22 cellular contexts compared by ENCODE assay signal in the genomic region with DNA sequence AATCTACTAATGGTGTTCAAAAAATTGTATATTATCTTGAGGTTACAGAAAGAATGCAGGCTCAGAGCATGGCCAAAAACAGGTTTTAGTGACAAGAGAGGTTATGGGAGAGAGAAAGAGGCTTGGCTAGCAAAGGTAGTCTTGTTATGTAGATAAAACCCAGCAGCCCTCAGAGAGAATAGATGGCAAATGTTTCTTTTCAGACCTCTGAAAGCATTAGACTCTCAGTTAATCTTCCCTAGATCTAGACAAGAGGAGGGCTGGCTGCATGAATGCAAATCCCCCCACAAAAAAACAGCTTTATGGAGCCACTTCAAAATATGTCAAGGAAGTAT.
"Had no signal": no experiment of that assay in that cellular context is flagged by ENCODE, and none has a peak within 500 bp of the region (broad histone marks: within the 10 kb centered on the region; RNA-seq: fewer than 3 reads in every experiment).

No MANE protein-coding gene starts in this region.

- H3K9me3 ChIP-seq: body of pancreas, left ventricle myocardium inferior, pancreas, tibial artery had no signal

- H3K27me3 Mint-ChIP-seq: activated naive CD4-positive, alpha-beta T cell treated with anti-CD3 and anti-CD28 coated beads, Interleukin-2, amount 50 U/mL, for 24 hours; stimulated activated naive CD8-positive, alpha-beta T cell treated with anti-CD3 and anti-CD28 coated beads, Interleukin-15, amount 100 ng/mL, for 72 hours had no signal

- H3K27ac ChIP-seq: body of pancreas, cardiac muscle cell, foreskin keratinocyte, left ventricle myocardium inferior, pancreas, tibial artery had no signal

- H3K4me3 ChIP-seq: body of pancreas, cardiac muscle cell, left ventricle myocardium inferior, pancreas, tibial artery had no signal

- H3K36me3 ChIP-seq: cardiac muscle cell, left ventricle myocardium inferior, pancreas, tibial artery had no signal

- H3K4me3 Mint-ChIP-seq: activated CD4-positive, alpha-beta T cell treated with anti-CD3 and anti-CD28 coated beads, Interleukin-2, amount 10 ng/mL, durations not matched to agents 7 days and 5 days; activated CD8-positive, alpha-beta T cell treated with anti-CD3 and anti-CD28 coated beads, Interleukin-2, amount 10 ng/mL, durations not matched to agents 7 days and 5 days; activated naive CD4-positive, alpha-beta T cell treated with anti-CD3 and anti-CD28 coated beads, Interleukin-2, amount 50 U/mL, for 24 hours; activated T-helper 1 cell treated with anti-CD3 and anti-CD28 coated beads, Interleukin-12 subunit alpha, Interleukin-12 subunit beta, Interleukin-2, Interleukin-4 antibody, amounts not matched to agents 30 ng/mL and 10 ng/mL and 1 ng/mL, durations not matched to agents 14 hours and 24 hours and 36 hours; mesothelial cell of epicardium; natural killer cell; stimulated activated naive CD8-positive, alpha-beta T cell treated with anti-CD3 and anti-CD28 coated beads, Interleukin-15, amount 100 ng/mL, for 72 hours had no signal

- H3K27ac Mint-ChIP-seq: activated CD4-positive, alpha-beta T cell treated with anti-CD3 and anti-CD28 coated beads, Interleukin-2, amount 10 ng/mL, durations not matched to agents 7 days and 5 days; activated CD8-positive, alpha-beta T cell treated with anti-CD3 and anti-CD28 coated beads, Interleukin-2, amount 10 ng/mL, durations not matched to agents 7 days and 5 days; activated naive CD4-positive, alpha-beta T cell treated with anti-CD3 and anti-CD28 coated beads, Interleukin-2, amount 50 U/mL, for 24 hours; activated T-helper 1 cell treated with anti-CD3 and anti-CD28 coated beads, Interleukin-12 subunit alpha, Interleukin-12 subunit beta, Interleukin-2, Interleukin-4 antibody, amounts not matched to agents 30 ng/mL and 10 ng/mL and 1 ng/mL, durations not matched to agents 14 hours and 24 hours and 36 hours; mesothelial cell of epicardium; natural killer cell had no signal

- H3K4me1 ChIP-seq: body of pancreas, left ventricle myocardium inferior, pancreas, tibial artery had no signal

- H3K27me3 ChIP-seq: body of pancreas, cardiac muscle cell, foreskin keratinocyte, pancreas, tibial artery had no signal

- H3K36me3 Mint-ChIP-seq: activated naive CD4-positive, alpha-beta T cell treated with anti-CD3 and anti-CD28 coated beads, Interleukin-2, amount 50 U/mL, for 24 hours; mesothelial cell of epicardium; natural killer cell had no signal

- DNase-seq: activated CD4-positive, alpha-beta T cell treated with anti-CD3 and anti-CD28 coated beads, Interleukin-2, amount 10 ng/mL, durations not matched to agents 7 days and 5 days; activated CD4-positive, CD25-positive, alpha-beta regulatory T cell treated with anti-CD3 and anti-CD28 coated beads, Interleukin-2, amount 50 U/mL, for 72 hours; activated CD8-positive, alpha-beta T cell treated with anti-CD3 and anti-CD28 coated beads, Interleukin-2, amount 10 ng/mL, durations not matched to agents 7 days and 5 days; activated gamma-delta T cell; anterior cingulate cortex; body of pancreas; effector CD4-positive, alpha-beta T cell; erythroblast; foreskin keratinocyte; kidney glomerular epithelial cell; left ventricle myocardium inferior; natural killer cell; pancreas; right cardiac atrium; stimulated activated CD4-positive, alpha-beta T cell treated with anti-CD3 and anti-CD28 coated beads, Interleukin-1b, Interleukin-23, amount 100 ng/mL, for 48 hours; stimulated activated naive CD8-positive, alpha-beta T cell treated with anti-CD3 and anti-CD28 coated beads, Interleukin-15, amount 100 ng/mL, for 72 hours; T-helper 2 cell; tibial artery had no signal

- FAIRE-seq: pancreas had no signal

- H3K9me3 Mint-ChIP-seq: activated CD4-positive, alpha-beta T cell treated with anti-CD3 and anti-CD28 coated beads, Interleukin-2, amount 10 ng/mL, durations not matched to agents 7 days and 5 days; activated naive CD4-positive, alpha-beta T cell treated with anti-CD3 and anti-CD28 coated beads, Interleukin-2, amount 50 U/mL, for 24 hours; activated T-helper 1 cell treated with anti-CD3 and anti-CD28 coated beads, Interleukin-12 subunit alpha, Interleukin-12 subunit beta, Interleukin-2, Interleukin-4 antibody, amounts not matched to agents 30 ng/mL and 10 ng/mL and 1 ng/mL, durations not matched to agents 14 hours and 24 hours and 36 hours; mesothelial cell of epicardium; natural killer cell had no signal

- H3K4me1 Mint-ChIP-seq: activated CD4-positive, alpha-beta T cell treated with anti-CD3 and anti-CD28 coated beads, Interleukin-2, amount 10 ng/mL, durations not matched to agents 7 days and 5 days; activated naive CD4-positive, alpha-beta T cell treated with anti-CD3 and anti-CD28 coated beads, Interleukin-2, amount 50 U/mL, for 24 hours; stimulated activated naive CD8-positive, alpha-beta T cell treated with anti-CD3 and anti-CD28 coated beads, Interleukin-15, amount 100 ng/mL, for 72 hours had no signal
